ENCODE assay signal across 8 cellular contexts in genomic region chrX:53223068-53223693, GRCh38. TPM values are rescaled to one million over a fixed set of nuclear protein-coding genes. Genes with fewer than 3 reads are reported as not detected.
DNase-seq lines count a peak whose midpoint lies in the region; ATAC-seq and TF ChIP-seq lines count a peak whose summit lies in the region.

No MANE protein-coding gene starts in this region.

- H3K4me3 ChIP-seq in heart left ventricle (peak overlapping the region in 10 of 12 donors; percentile 77 to 97 (median 90)), right lobe of liver (peak overlapping the region; percentile 83 to 93 (median 85)), urinary bladder (ENCODE audit: low read depth, low read length) (peak overlapping the region; percentile 78)

- TF ChIP-seq CTCF in heart left ventricle (IDR thresholded peaks at IDR 0.05) (no peak), right lobe of liver (IDR thresholded peaks at IDR 0.05) (no peak)

- H3K27ac ChIP-seq in heart left ventricle (peak overlapping the region in 1 of 12 donors; percentile 91), right lobe of liver (no peak overlapping the region), urinary bladder (ENCODE audit: low read depth) (no peak overlapping the region)

- no peaks in the 10 kb centered on the region for H3K9me3 ChIP-seq in heart left ventricle
- H3K9me3 ChIP-seq in right lobe of liver = no peaks in the 10 kb centered on the region

- TF ChIP-seq POLR2A in heart left ventricle (IDR thresholded peaks at IDR 0.05) (no peak), right lobe of liver (IDR thresholded peaks at IDR 0.05) (no peak)

- 33 to 66% (median 46%) methylated on average over 2 of the region's 2 CpGs for WGBS in heart left ventricle, 4 donors
- 31% methylated on average over 1 of the region's 2 CpGs for WGBS in right lobe of liver (ENCODE audit: insufficient coverage, low coverage, low lambda C conversion rate, missing lambda C conversion rate)
- WGBS in urinary bladder = 43% methylated on average over 2 of the region's 2 CpGs

- ATAC-seq in heart left ventricle (no peak), left cardiac atrium (no peak), right lobe of liver (no peak), HG02571 (IDR thresholded peaks at IDR 0.05; ENCODE audit: unreplicated experiment) (no peak), left lobe of liver (no peak), HG02840 (IDR thresholded peaks at IDR 0.05; ENCODE audit: low FRiP score, unreplicated experiment) (no peak)

- peaks cover 0 to 33% (median 23%) of the 10 kb centered on the region in 9 donors for H3K36me3 ChIP-seq in heart left ventricle
- H3K36me3 ChIP-seq in right lobe of liver = peaks cover 0 to 26% (median 14%) of the 10 kb centered on the region in 4 donors
- H3K36me3 ChIP-seq in urinary bladder (ENCODE audit: insufficient read depth) = peaks cover 2% of the 10 kb centered on the region

- H3K27me3 ChIP-seq in heart left ventricle (no peaks in the 10 kb centered on the region), right lobe of liver (no peaks in the 10 kb centered on the region)

- DNase-seq in heart left ventricle (no peak), left cardiac atrium (no peak), amniotic epithelial cell (ENCODE audit: low read depth) (peak; percentile 45), right lobe of liver (no peak), left lobe of liver (ENCODE audit: low spot score) (no peak)

- H3K4me1 ChIP-seq in heart left ventricle (peaks cover 0 to 43% (median 24%) of the 10 kb centered on the region in 12 donors), right lobe of liver (peaks cover 0 to 17% (median 8%) of the 10 kb centered on the region in 4 donors), urinary bladder (ENCODE audit: insufficient read depth) (no peaks in the 10 kb centered on the region)

- intact Hi-C loops in heart left ventricle (cut with DNase I) (loop anchor here in 3 of 10 donors (10.0 kb wide), 2 partner anchors 62 to 138 kb away; partner anchors contain the start of genes IQSEC2 (in 2 of the 3) and TSPYL2 (in 1 of the 3)), left cardiac atrium (cut with DNase I) (no loop called here), right lobe of liver (cut with DNase I) (no loop called here)

RNA-seq across cellular contexts. Expression of gene KDM5C, which starts 1.8 kb away (rescaled TPM):
- total RNA-seq in heart left ventricle (10 to 100 TPM; 32.3 to 67.2 (median 43.6) TPM), left cardiac atrium (10 to 100 TPM; 32.5 to 46.3 TPM), right lobe of liver (10 to 100 TPM; 27.9 to 61.6 (median 50.6) TPM), urinary bladder (76.7 TPM), left lobe of liver (34.1 TPM)
- polyA plus RNA-seq in heart left ventricle (10 to 100 TPM; 23.8 to 32.5 TPM), urinary bladder (33.1 TPM)

RNA-seq across cellular contexts. Expression of gene IQSEC2, which starts 58.2 kb away (rescaled TPM):
- total RNA-seq in heart left ventricle (10 to 100 TPM; 10.2 to 16.4 (median 12.6) TPM), left cardiac atrium (10 to 100 TPM in 1 of 2 donors, 1 to 10 TPM in 1; 9.1 to 10.8 TPM), right lobe of liver (1 to 10 TPM; 1.9 to 2.8 (median 2.2) TPM), urinary bladder (6.6 TPM), left lobe of liver (2.5 TPM)
- polyA plus RNA-seq in heart left ventricle (10 to 100 TPM in 1 of 2 donors, 1 to 10 TPM in 1; 7.7 to 16.1 TPM), urinary bladder (15.7 TPM)
